In the genomic region with DNA sequence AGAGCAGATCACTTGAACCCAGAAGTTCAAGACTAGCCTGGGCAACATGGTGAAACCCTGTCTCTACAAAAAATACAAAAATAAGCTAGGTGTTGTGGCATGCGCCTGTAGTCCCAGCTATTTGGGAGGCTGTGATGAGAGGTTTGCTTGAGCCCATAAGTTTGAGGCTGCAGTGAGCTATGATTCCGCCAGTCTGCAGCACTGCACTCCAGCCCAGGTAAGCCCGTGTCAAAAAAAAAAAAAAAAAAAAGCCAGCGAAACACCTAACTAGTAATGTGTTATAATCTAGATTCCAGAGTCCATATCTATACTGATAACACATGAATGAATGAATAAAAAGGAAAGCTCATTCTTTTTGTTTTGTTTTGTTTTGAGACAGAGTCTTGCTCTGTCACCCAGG, we compare ENCODE assay signal across 1 cellular context.
A peak's percentile ranks its signal among the peaks of the same experiment; 100 is the strongest.
TF ChIP-seq lines count a peak whose summit lies in the region.

No MANE protein-coding gene starts in this region.

TF ChIP-seq in HepG2, 621 proteins besides CTCF, POLR2A, EP300 and RAD21:
- TF ChIP-seq, protein P1, sequence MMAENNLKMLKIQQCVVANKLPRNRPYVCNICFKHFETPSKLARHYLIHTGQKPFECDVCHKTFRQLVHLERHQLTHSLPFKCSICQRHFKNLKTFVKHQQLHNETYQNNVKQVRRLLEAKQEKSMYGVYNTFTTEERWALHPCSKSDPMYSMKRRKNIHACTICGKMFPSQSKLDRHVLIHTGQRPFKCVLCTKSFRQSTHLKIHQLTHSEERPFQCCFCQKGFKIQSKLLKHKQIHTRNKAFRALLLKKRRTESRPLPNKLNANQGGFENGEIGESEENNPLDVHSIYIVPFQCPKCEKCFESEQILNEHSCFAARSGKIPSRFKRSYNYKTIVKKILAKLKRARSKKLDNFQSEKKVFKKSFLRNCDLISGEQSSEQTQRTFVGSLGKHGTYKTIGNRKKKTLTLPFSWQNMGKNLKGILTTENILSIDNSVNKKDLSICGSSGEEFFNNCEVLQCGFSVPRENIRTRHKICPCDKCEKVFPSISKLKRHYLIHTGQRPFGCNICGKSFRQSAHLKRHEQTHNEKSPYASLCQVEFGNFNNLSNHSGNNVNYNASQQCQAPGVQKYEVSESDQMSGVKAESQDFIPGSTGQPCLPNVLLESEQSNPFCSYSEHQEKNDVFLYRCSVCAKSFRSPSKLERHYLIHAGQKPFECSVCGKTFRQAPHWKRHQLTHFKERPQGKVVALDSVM (CRISPR knock-in tag; IDR thresholded peaks at IDR 0.05) = peak; percentile 59; the same call in 1 of the 2 replicates
- TF ChIP-seq CHD4 (IDR thresholded peaks at IDR 0.05; ENCODE audit: borderline replicate concordance, low read length) (no peak), ZNF331 (CRISPR knock-in tag; IDR thresholded peaks at IDR 0.05) (no peak)
